ENCODE assay signal across 22 cellular contexts in the genomic region with DNA sequence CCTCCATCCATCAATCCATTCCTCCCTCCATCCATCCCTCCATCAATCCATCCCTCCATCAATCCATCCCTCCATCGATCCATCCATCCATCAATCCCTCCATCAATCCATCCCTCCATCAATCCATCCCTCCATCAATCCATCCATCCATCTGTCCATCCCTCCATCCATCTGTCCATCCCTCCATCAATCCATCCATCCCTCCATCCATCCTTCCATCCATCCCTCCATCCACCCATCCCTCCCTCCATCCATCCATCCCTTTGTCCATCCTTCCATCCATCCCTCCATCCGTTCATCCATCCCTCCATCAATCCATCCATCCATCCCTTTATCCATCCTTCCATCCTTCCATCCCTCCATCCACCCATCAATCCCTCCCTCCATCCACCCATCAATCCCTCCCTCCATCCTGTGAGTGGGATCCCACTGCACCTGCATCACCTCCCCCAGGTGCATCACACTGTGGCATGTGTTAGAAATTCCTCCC.
A peak's percentile ranks its signal among the peaks of the same experiment; 100 is the strongest.
DNase-seq lines count a peak whose midpoint lies in the region; ATAC-seq, FAIRE-seq and TF ChIP-seq lines count a peak whose summit lies in the region.
"Had no signal": no experiment of that assay in that cellular context is flagged by ENCODE, and none has a peak within 500 bp of the region (broad histone marks: within the 10 kb centered on the region; RNA-seq: fewer than 3 reads in every experiment).

No MANE protein-coding gene starts in this region.

- H3K23ac ChIP-seq in H1 (ENCODE audit: insufficient read length), result no peak overlapping the region
- no peak overlapping the region for H3K23ac ChIP-seq in neuronal stem cell (ENCODE audit: low read depth, low read length, poor library complexity)

- no peak overlapping the region for H4K91ac ChIP-seq in H1 (replicated peaks; ENCODE audit: insufficient read length, low read length)
- no peak overlapping the region for H4K91ac ChIP-seq in neuronal stem cell (ENCODE audit: low read depth, low read length, poor library complexity)

- H3K4me1 ChIP-seq in heart left ventricle, result no peaks in the 10 kb centered on the region
- peaks cover 0 to 2% (median 0%) of the 10 kb centered on the region in 4 experiments; a peak in 1 of 7 replicates for H3K4me1 ChIP-seq in H1 (replicated peaks in 1 of 4; ENCODE audit: control insufficient read depth in 3 of 4, insufficient read depth in 4 of 4, low read length in 3 of 4)
- H3K4me1 ChIP-seq in neuronal stem cell (ENCODE audit: control insufficient read depth in 2 of 2, insufficient read depth in 1 of 2, low read depth in 1 of 2, low read length in 2 of 2), result peaks cover 0 to 24% of the 10 kb centered on the region in 2 donors
- peaks cover 55% of the 10 kb centered on the region for H3K4me1 ChIP-seq in vagina
- H3K4me1 ChIP-seq: Caco-2 had no signal

- H4K8ac ChIP-seq in H1 (ENCODE audit: extremely low read depth, insufficient read depth, low read length), result no peak overlapping the region; the same call in 1 of the 2 replicates
- H4K8ac ChIP-seq in neuronal stem cell (ENCODE audit: low read depth, low read length), result no peak overlapping the region

- H3K23me2 ChIP-seq in H1 (ENCODE audit: low read depth, low read length), result peaks cover 5% of the 10 kb centered on the region; the same call in 1 of the 2 replicates

- TF ChIP-seq RAD21 in H1 (IDR thresholded peaks at IDR 0.05 in 1 of 2, conservative IDR thresholded peaks at IDR 0.05 in 1 of 2; ENCODE audit: low read depth in 2 of 2, low read length in 2 of 2), result no peak

- H3K4me3 ChIP-seq in heart left ventricle (no peak overlapping the region), H1 (ENCODE audit: extremely low read depth in 1 of 4, insufficient read depth in 2 of 4, low read depth in 3 of 4, low read length in 4 of 4) (no peak overlapping the region), neuronal stem cell (ENCODE audit: low read length in 2 of 2) (no peak overlapping the region), vagina (no peak overlapping the region)
- H3K4me3 ChIP-seq: BLaER1 had no signal

- CTCF ChIA-PET in H1 (lab: Charles Lee; ENCODE audit: partially characterized antibody), result no interaction called here

- TF ChIP-seq CTCF in heart left ventricle (IDR thresholded peaks at IDR 0.05), result no peak
- no peak for TF ChIP-seq CTCF in H1 (IDR thresholded peaks at IDR 0.05; ENCODE audit: control extremely low read depth in 1 of 3, insufficient read depth in 1 of 3, low read depth in 1 of 3, low read length in 3 of 3)
- no peak for TF ChIP-seq CTCF in vagina (IDR thresholded peaks at IDR 0.05)

- H3K4ac ChIP-seq in H1 (replicated peaks; ENCODE audit: insufficient read length, low read depth, low read length) (no peak overlapping the region), neuronal stem cell (ENCODE audit: low read length) (no peak overlapping the region)

- H3K36me3 ChIP-seq in heart left ventricle (no peaks in the 10 kb centered on the region), H1 (ENCODE audit: control insufficient read depth in 2 of 4, insufficient read depth in 4 of 4, low read length in 3 of 4) (no peaks in the 10 kb centered on the region), neuronal stem cell (replicated peaks in 1 of 2; ENCODE audit: control insufficient read depth in 2 of 2, insufficient read depth in 2 of 2, low read length in 2 of 2) (no peaks in the 10 kb centered on the region), vagina (no peaks in the 10 kb centered on the region)
- H3K36me3 ChIP-seq: BLaER1 had no signal

- H3K9ac ChIP-seq in H1 (replicated peaks in 1 of 4; ENCODE audit: extremely low read depth in 1 of 4, low read depth in 3 of 4, low read length in 3 of 4) (no peak overlapping the region), neuronal stem cell (ENCODE audit: low read depth, low read length, poor library complexity) (peak overlapping the region; percentile 12)
- H3K9ac ChIP-seq: BLaER1 had no signal

- no peak overlapping the region for H3K14ac ChIP-seq in H1 (ENCODE audit: insufficient read length)
- peak overlapping the region; percentile 84 for H3K14ac ChIP-seq in neuronal stem cell (ENCODE audit: low read length)

- no peak overlapping the region for H3K27ac ChIP-seq in heart left ventricle
- H3K27ac ChIP-seq in H1 (ENCODE audit: low read depth, low read length), result no peak overlapping the region
- no peak overlapping the region for H3K27ac ChIP-seq in neuronal stem cell (replicated peaks; ENCODE audit: low read length)
- peak overlapping the region; percentile 71 for H3K27ac ChIP-seq in vagina
- H3K27ac ChIP-seq: 22Rv1, BLaER1, C4-2B had no signal

- no peak overlapping the region for H3K56ac ChIP-seq in H1 (replicated peaks; ENCODE audit: insufficient read length, low read depth, low read length)

- H2BK120ac ChIP-seq in H1 (replicated peaks; ENCODE audit: low read depth, low read length) (no peak overlapping the region), neuronal stem cell (ENCODE audit: low read depth, low read length) (no peak overlapping the region)

- H2AK5ac ChIP-seq in H1 (ENCODE audit: low read depth, low read length), result peak overlapping the region; percentile 93
- H2AK5ac ChIP-seq in neuronal stem cell (ENCODE audit: low read depth, low read length), result no peak overlapping the region

- H2BK5ac ChIP-seq in H1 (ENCODE audit: low read depth, low read length) (no peak overlapping the region), neuronal stem cell (ENCODE audit: low read length) (no peak overlapping the region)

- no peak for TF ChIP-seq EP300 in H1 (IDR thresholded peaks at IDR 0.05; ENCODE audit: borderline replicate concordance in 1 of 2, low read depth in 2 of 2, low read length in 2 of 2)

- intact Hi-C loops in cardiac septum (cut with DNase I) (no loop called here), heart left ventricle (cut with DNase I) (no loop called here), vagina (cut with DNase I) (no loop called here)

- H2BK15ac ChIP-seq in H1 (ENCODE audit: low read length), result no peak overlapping the region
- no peak overlapping the region for H2BK15ac ChIP-seq in neuronal stem cell (ENCODE audit: low read length)

- no peak for FAIRE-seq in H1 (lab: Jason Lieb, UNC)
- FAIRE-seq: A204.1, G401.6, GM12892 had no signal

- H2BK20ac ChIP-seq in H1 (ENCODE audit: low read length), result no peak overlapping the region

- H3K18ac ChIP-seq in H1 (ENCODE audit: extremely low read depth, low read length), result no peak overlapping the region
- no peak overlapping the region for H3K18ac ChIP-seq in neuronal stem cell (ENCODE audit: low read length)

- H3K9me3 ChIP-seq in heart left ventricle, result no peaks in the 10 kb centered on the region
- no peaks in the 10 kb centered on the region for H3K9me3 ChIP-seq in H1 (ENCODE audit: insufficient read depth in 2 of 2, low read depth in 1 of 2, low read length in 1 of 2)
- peaks cover 0 to 8% of the 10 kb centered on the region in 2 donors for H3K9me3 ChIP-seq in neuronal stem cell (replicated peaks in 1 of 2; ENCODE audit: control insufficient read depth in 2 of 2, insufficient read depth in 1 of 2, low read depth in 1 of 2, low read length in 2 of 2)
- H3K9me3 ChIP-seq in vagina, result no peaks in the 10 kb centered on the region
- H3K9me3 ChIP-seq: BLaER1, Caco-2 had no signal

- no peak overlapping the region; the same call in 1 of the 2 replicates for H2BK12ac ChIP-seq in H1 (ENCODE audit: low read depth, low read length)
- peak overlapping the region; percentile 36 for H2BK12ac ChIP-seq in neuronal stem cell (ENCODE audit: low read length)

- POLR2A ChIA-PET in H1 (lab: Charles Lee; ENCODE audit: partially characterized antibody), result no interaction called here

- ATAC-seq in heart left ventricle (no peak), HG03565 (IDR thresholded peaks at IDR 0.05; ENCODE audit: unreplicated experiment) (no peak), HG03159 (IDR thresholded peaks at IDR 0.05; ENCODE audit: unreplicated experiment) (no peak)
- ATAC-seq: CD8-positive, alpha-beta T cell had no signal

- H3K27me3 ChIP-seq in heart left ventricle (peaks cover 0 to 6% (median 0%) of the 10 kb centered on the region in 9 donors), H1 (replicated peaks in 1 of 4; ENCODE audit: control insufficient read depth in 3 of 4, extremely low read depth in 1 of 4, insufficient read depth in 3 of 4, low read length in 3 of 4) (no peaks in the 10 kb centered on the region), neuronal stem cell (ENCODE audit: control insufficient read depth in 3 of 3, insufficient read depth in 3 of 3, low read depth in 1 of 3, low read length in 3 of 3) (no peaks in the 10 kb centered on the region), vagina (no peaks in the 10 kb centered on the region)
- H3K27me3 ChIP-seq: BLaER1 had no signal

- H3K4me2 ChIP-seq in H1 (ENCODE audit: insufficient read depth in 1 of 2, low read depth in 2 of 2, low read length in 2 of 2) (no peak overlapping the region), neuronal stem cell (ENCODE audit: insufficient read depth, low read length, poor library complexity, severe bottlenecking) (no peak overlapping the region)
- H3K4me2 ChIP-seq: BLaER1 had no signal

- WGBS in heart left ventricle, 4 donors, result 75 to 79% (median 77%) methylated on average over 2 of the region's 2 CpGs
- WGBS in H1 (ENCODE audit: extremely low coverage in 1 of 2, insufficient coverage in 1 of 2, insufficient read length in 1 of 2, insufficient replicate concordance in 2 of 2, low coverage in 1 of 2, low lambda C conversion rate in 2 of 2, missing lambda C conversion rate in 1 of 2), 2 experiments, result 93 to 100% methylated on average over 2 of the region's 2 CpGs
- 98 to 100% methylated on average over 2 of the region's 2 CpGs for WGBS in neuronal stem cell (ENCODE audit: extremely low coverage in 2 of 2, insufficient read length in 2 of 2, insufficient replicate concordance in 1 of 2), 2 donors

- peak; percentile 27 for DNase-seq in cardiac septum (ENCODE audit: low spot score)
- DNase-seq in heart left ventricle, result no peak
- DNase-seq in H1 (ENCODE audit: low read depth in 1 of 2, low spot score in 2 of 2), result no peak
- DNase-seq in neuronal stem cell (ENCODE audit: low spot score), result no peak
- DNase-seq in vagina (ENCODE audit: extremely low spot score in 2 of 2), result no peak
- DNase-seq in NOMO-1 (lab: John Stamatoyannopoulos, UW; ENCODE audit: unreplicated experiment in 2 of 2), result no peak
- DNase-seq: Caco-2; CD4-positive, CD25-positive, alpha-beta regulatory T cell; CD8-positive, alpha-beta T cell; DMS153; DND-41; GOT3; H7; HCEC 1CT had no signal

- TF ChIP-seq POLR2A in heart left ventricle (IDR thresholded peaks at IDR 0.05) (no peak), H1 (IDR thresholded peaks at IDR 0.05; ENCODE audit: control extremely low read depth in 1 of 2, low read depth in 2 of 2, low read length in 2 of 2) (no peak), vagina (IDR thresholded peaks at IDR 0.05) (no peak)

- peaks cover 0 to 2% of the 10 kb centered on the region in 2 experiments for H4K20me1 ChIP-seq in H1 (replicated peaks in 1 of 2; ENCODE audit: control insufficient read depth in 1 of 2, insufficient read depth in 2 of 2, low read length in 2 of 2)
- H4K20me1 ChIP-seq: BLaER1 had no signal

- H3K79me1 ChIP-seq in H1 (ENCODE audit: low read depth, low read length), result no peaks in the 10 kb centered on the region
- no peaks in the 10 kb centered on the region for H3K79me1 ChIP-seq in neuronal stem cell (ENCODE audit: low read depth, low read length)

- no peaks in the 10 kb centered on the region for H3K79me2 ChIP-seq in H1 (ENCODE audit: control insufficient read depth in 1 of 2, insufficient read depth in 2 of 2, low read length in 2 of 2)

- H4K5ac ChIP-seq in H1 (ENCODE audit: insufficient read length, low read depth, low read length), result no peak overlapping the region

- no peak overlapping the region for H2AFZ ChIP-seq in H1 (ENCODE audit: low read length)
- H2AFZ ChIP-seq in neuronal stem cell (ENCODE audit: low read length), result no peak overlapping the region
